In the genomic region with DNA sequence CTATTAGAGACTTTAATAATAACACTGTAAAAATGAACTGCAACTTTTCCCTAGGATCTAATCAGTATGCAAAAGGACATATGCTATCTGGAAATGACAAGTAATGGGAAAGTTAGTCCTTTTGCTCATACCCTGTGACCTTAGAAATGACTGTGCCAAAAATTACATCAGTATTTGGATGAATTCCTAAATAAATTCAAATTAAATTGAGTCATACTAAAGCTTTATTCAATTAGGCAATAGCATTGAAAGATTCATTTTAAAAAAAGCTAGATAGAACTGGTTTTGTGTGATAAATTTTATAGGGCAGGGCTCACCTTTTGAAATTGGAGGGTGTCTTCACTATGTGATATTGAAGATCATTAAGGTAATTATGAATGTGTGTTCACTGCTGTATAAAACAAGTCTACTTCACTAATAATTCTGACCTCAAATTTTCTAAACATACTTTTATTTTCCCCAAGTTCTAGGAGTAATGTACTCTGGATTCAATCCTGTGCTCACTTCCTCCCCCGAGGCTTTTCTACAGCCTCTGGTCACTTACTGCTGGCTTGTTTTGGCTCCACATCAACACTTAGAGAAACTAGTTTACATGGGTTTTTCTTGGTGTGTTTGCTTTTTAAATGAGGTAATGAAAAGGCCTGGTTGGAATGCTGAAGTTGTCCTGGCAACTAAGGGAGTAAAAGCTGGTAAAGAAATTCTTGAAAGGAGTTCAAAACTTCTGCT, we compare ENCODE assay signal across 10 cellular contexts. TPM values are rescaled to one million over a fixed set of nuclear protein-coding genes. Genes with fewer than 3 reads are reported as not detected.
DNase-seq lines count a peak whose midpoint lies in the region; ATAC-seq and TF ChIP-seq lines count a peak whose summit lies in the region.
"Had no signal": no experiment of that assay in that cellular context is flagged by ENCODE, and none has a peak within 500 bp of the region (broad histone marks: within the 10 kb centered on the region; RNA-seq: fewer than 3 reads in every experiment).

No MANE protein-coding gene starts in this region.

- H3K4me1 ChIP-seq in Panc1 (ENCODE audit: control insufficient read depth, insufficient read depth, low read length): peaks cover 21% of the 10 kb centered on the region
- no peaks in the 10 kb centered on the region for H3K4me1 ChIP-seq in CD4-positive, alpha-beta memory T cell (ENCODE audit: insufficient read depth, low read length)
- no peaks in the 10 kb centered on the region for H3K4me1 ChIP-seq in naive thymus-derived CD4-positive, alpha-beta T cell (ENCODE audit: control insufficient read depth in 2 of 2, insufficient read depth in 2 of 2, low read length in 2 of 2)

- POLR2A ChIA-PET in BJ (lab: Charles Lee) (no interaction called here), Panc1 (lab: Charles Lee) (no interaction called here)
- POLR2A ChIA-PET in CD4-positive, alpha-beta memory T cell (lab: Charles Lee; ENCODE audit: partially characterized antibody): no interaction called here
- POLR2A ChIA-PET in naive thymus-derived CD4-positive, alpha-beta T cell (lab: Charles Lee): no interaction called here

- H3K27me3 ChIP-seq in BJ (ENCODE audit: control insufficient read depth, insufficient read depth, low read length) (no peaks in the 10 kb centered on the region), Panc1 (ENCODE audit: control insufficient read depth, insufficient read depth, low read length) (no peaks in the 10 kb centered on the region)
- no peaks in the 10 kb centered on the region for H3K27me3 ChIP-seq in CD4-positive, alpha-beta memory T cell (ENCODE audit: insufficient read depth, low read length)
- no peaks in the 10 kb centered on the region for H3K27me3 ChIP-seq in naive thymus-derived CD4-positive, alpha-beta T cell (ENCODE audit: control insufficient read depth in 2 of 2, insufficient read depth in 2 of 2, low read length in 2 of 2)

- H3K36me3 Mint-ChIP-seq in osteocyte (ENCODE audit: unreplicated experiment): no peaks in the 10 kb centered on the region
- no peaks in the 10 kb centered on the region for H3K36me3 Mint-ChIP-seq in stimulated activated memory B cell treated with anti-CD40 and anti-IgM and Interleukin-4, amounts not matched to agents 10 μg/mL and 1 μg/mL and 100 μg/mL, for 72 hours
- peaks cover 0 to 3% of the 10 kb centered on the region in 2 donors for H3K36me3 Mint-ChIP-seq in CD4-positive, alpha-beta memory T cell
- H3K36me3 Mint-ChIP-seq in naive thymus-derived CD4-positive, alpha-beta T cell: peaks cover 0 to 8% (median 4%) of the 10 kb centered on the region in 5 donors

- peaks cover 14% of the 10 kb centered on the region; the same call in 1 of the 2 replicates for H3K9me3 ChIP-seq in Panc1 (ENCODE audit: control insufficient read depth, insufficient read depth, low read depth, low read length)
- H3K9me3 ChIP-seq in CD4-positive, alpha-beta memory T cell (ENCODE audit: control insufficient read depth in 1 of 2, low read length in 2 of 2): no peaks in the 10 kb centered on the region
- no peaks in the 10 kb centered on the region for H3K9me3 ChIP-seq in naive thymus-derived CD4-positive, alpha-beta T cell (ENCODE audit: control insufficient read depth in 2 of 3, low read length in 3 of 3)

- TF ChIP-seq CTCF in BJ (IDR thresholded peaks at IDR 0.05; ENCODE audit: insufficient read depth, low read depth, low read length) (no peak), Panc1 (IDR thresholded peaks at IDR 0.05) (no peak), fibroblast of the aortic adventitia (IDR thresholded peaks at IDR 0.05; ENCODE audit: insufficient read depth, low read length) (no peak), osteocyte (IDR thresholded peaks at IDR 0.05) (no peak)

- peak; percentile 89 for DNase-seq in BJ (ENCODE audit: low read depth)
- DNase-seq in Panc1 (ENCODE audit: low read depth, low spot score): no peak
- peak; percentile 85 for DNase-seq in fibroblast of the aortic adventitia (ENCODE audit: low read depth)
- no peak for DNase-seq in osteocyte (ENCODE audit: extremely low spot score, unreplicated experiment)
- DNase-seq in COLO668 (lab: John Stamatoyannopoulos, UW; ENCODE audit: unreplicated experiment): no peak
- no peak for DNase-seq in CD4-positive, alpha-beta memory T cell
- no peak for DNase-seq in naive thymus-derived CD4-positive, alpha-beta T cell
- DNase-seq: SHP77 had no signal

- H3K27ac ChIP-seq in Panc1 (ENCODE audit: low read length): peak overlapping the region; percentile 67
- no peak overlapping the region for H3K27ac ChIP-seq in CD4-positive, alpha-beta memory T cell (ENCODE audit: low read depth, low read length)
- no peak overlapping the region for H3K27ac ChIP-seq in naive thymus-derived CD4-positive, alpha-beta T cell (ENCODE audit: low read depth, low read length)

- peak; percentile 74 for ATAC-seq in Panc1
- no peak for ATAC-seq in stimulated activated memory B cell treated with anti-CD40 and anti-IgM and Interleukin-4, amounts not matched to agents 10 μg/mL and 1 μg/mL and 100 μg/mL, for 72 hours
- no peak for ATAC-seq in naive thymus-derived CD4-positive, alpha-beta T cell

- no peaks in the 10 kb centered on the region for H3K27me3 Mint-ChIP-seq in osteocyte (ENCODE audit: unreplicated experiment)
- no peaks in the 10 kb centered on the region for H3K27me3 Mint-ChIP-seq in stimulated activated memory B cell treated with anti-CD40 and anti-IgM and Interleukin-4, amounts not matched to agents 10 μg/mL and 1 μg/mL and 100 μg/mL, for 72 hours
- peaks cover 2 to 4% of the 10 kb centered on the region in 2 donors for H3K27me3 Mint-ChIP-seq in CD4-positive, alpha-beta memory T cell
- peaks cover 0 to 39% (median 6%) of the 10 kb centered on the region in 5 donors for H3K27me3 Mint-ChIP-seq in naive thymus-derived CD4-positive, alpha-beta T cell

- H3K4me1 Mint-ChIP-seq in osteocyte (ENCODE audit: unreplicated experiment): peaks cover 47% of the 10 kb centered on the region
- H3K4me1 Mint-ChIP-seq in stimulated activated memory B cell treated with anti-CD40 and anti-IgM and Interleukin-4, amounts not matched to agents 10 μg/mL and 1 μg/mL and 100 μg/mL, for 72 hours: no peaks in the 10 kb centered on the region
- H3K4me1 Mint-ChIP-seq in CD4-positive, alpha-beta memory T cell: no peaks in the 10 kb centered on the region
- peaks cover 0 to 4% (median 0%) of the 10 kb centered on the region in 7 donors for H3K4me1 Mint-ChIP-seq in naive thymus-derived CD4-positive, alpha-beta T cell

- in situ Hi-C loops in Panc1 (cut with HindIII; ENCODE audit: low pct_unique_long_range_greater_than_20kb, low sequenced_read_pairs): no loop called here

- H3K4me3 Mint-ChIP-seq in osteocyte (ENCODE audit: unreplicated experiment): peak overlapping the region; percentile 1
- no peak overlapping the region for H3K4me3 Mint-ChIP-seq in stimulated activated memory B cell treated with anti-CD40 and anti-IgM and Interleukin-4, amounts not matched to agents 10 μg/mL and 1 μg/mL and 100 μg/mL, for 72 hours
- no peak overlapping the region for H3K4me3 Mint-ChIP-seq in CD4-positive, alpha-beta memory T cell
- no peak overlapping the region for H3K4me3 Mint-ChIP-seq in naive thymus-derived CD4-positive, alpha-beta T cell

- H3K9me3 Mint-ChIP-seq in osteocyte (ENCODE audit: unreplicated experiment): no peaks in the 10 kb centered on the region
- H3K9me3 Mint-ChIP-seq in stimulated activated memory B cell treated with anti-CD40 and anti-IgM and Interleukin-4, amounts not matched to agents 10 μg/mL and 1 μg/mL and 100 μg/mL, for 72 hours: peaks cover 5% of the 10 kb centered on the region
- peaks cover 0 to 10% (median 2%) of the 10 kb centered on the region in 8 donors for H3K9me3 Mint-ChIP-seq in CD4-positive, alpha-beta memory T cell
- H3K9me3 Mint-ChIP-seq in naive thymus-derived CD4-positive, alpha-beta T cell: peaks cover 0 to 10% (median 0%) of the 10 kb centered on the region in 11 donors

- H3K27ac Mint-ChIP-seq in osteocyte (ENCODE audit: unreplicated experiment): peak overlapping the region; percentile 97
- H3K27ac Mint-ChIP-seq in stimulated activated memory B cell treated with anti-CD40 and anti-IgM and Interleukin-4, amounts not matched to agents 10 μg/mL and 1 μg/mL and 100 μg/mL, for 72 hours: no peak overlapping the region
- no peak overlapping the region for H3K27ac Mint-ChIP-seq in CD4-positive, alpha-beta memory T cell
- no peak overlapping the region for H3K27ac Mint-ChIP-seq in naive thymus-derived CD4-positive, alpha-beta T cell

- H3K4me3 ChIP-seq in BJ (ENCODE audit: low read depth, low read length): no peak overlapping the region
- H3K4me3 ChIP-seq in Panc1 (ENCODE audit: low read depth in 2 of 2, low read length in 2 of 2): no peak overlapping the region
- no peak overlapping the region for H3K4me3 ChIP-seq in fibroblast of the aortic adventitia (ENCODE audit: low read depth, low read length)
- H3K4me3 ChIP-seq in CD4-positive, alpha-beta memory T cell (ENCODE audit: low read length in 2 of 2): no peak overlapping the region
- no peak overlapping the region for H3K4me3 ChIP-seq in naive thymus-derived CD4-positive, alpha-beta T cell (ENCODE audit: low read length)

- intact Hi-C loops in Panc1 (cut with micrococcal nuclease; ENCODE audit: unreplicated experiment): no loop called here
- intact Hi-C loops in CD4-positive, alpha-beta memory T cell (cut with micrococcal nuclease): no loop called here
- intact Hi-C loops in naive thymus-derived CD4-positive, alpha-beta T cell (cut with micrococcal nuclease): no loop called here

- CTCF ChIA-PET in BJ (lab: Yijun Ruan, JAX): interaction anchor here (0.6 to 3.7 kb wide), 2 partner anchors 125 to 141 kb away, joined by 3 to 15 read pairs; no protein-coding TSS in a partner anchor
- CTCF ChIA-PET in Panc1 (lab: Charles Lee): no interaction called here
- CTCF ChIA-PET in CD4-positive, alpha-beta memory T cell (lab: Charles Lee; ENCODE audit: partially characterized antibody): interaction anchor here (1.9 kb wide), 1 partner anchor 143 kb away, joined by 6 read pairs; no protein-coding TSS in a partner anchor
- CTCF ChIA-PET in naive thymus-derived CD4-positive, alpha-beta T cell (lab: Charles Lee): no interaction called here

- H3K36me3 ChIP-seq in BJ (ENCODE audit: control insufficient read depth, insufficient read depth, low read length): no peaks in the 10 kb centered on the region
- H3K36me3 ChIP-seq in Panc1 (ENCODE audit: control insufficient read depth, insufficient read depth, low read length): no peaks in the 10 kb centered on the region
- no peaks in the 10 kb centered on the region for H3K36me3 ChIP-seq in CD4-positive, alpha-beta memory T cell (ENCODE audit: insufficient read depth, low read length)
- H3K36me3 ChIP-seq in naive thymus-derived CD4-positive, alpha-beta T cell (ENCODE audit: control insufficient read depth in 2 of 3, insufficient read depth in 3 of 3, low read length in 3 of 3): no peaks in the 10 kb centered on the region

- no TSS peak for BruUV-seq in Panc1 (replicated peaks; lab: Mats Ljungman, UMichigan)

RNA-seq across cellular contexts. Expression of a gene that starts 44.4 kb away (rescaled TPM):
- not detected in 2 replicates for polyA plus RNA-seq in BJ (2011; rRNA removed)
- not detected in 2 replicates for polyA minus RNA-seq in BJ (2011; rRNA and poly(A)+ RNA removed)
- total RNA-seq in Panc1 (2021; ENCODE audit: unreplicated experiment): 3.7 TPM
- 3.1 TPM for polyA plus RNA-seq in Panc1 (2012; ENCODE audit: insufficient read length)
- total RNA-seq in fibroblast of the aortic adventitia (ENCODE audit: low replicate concordance): 0.45 TPM in 1 of 2 replicates, not detected in the other
- not detected in 2 replicates for total RNA-seq in osteocyte
- total RNA-seq in CD4-positive, alpha-beta memory T cell: not detected
- under 1 TPM; 0.08 to 0.79 TPM for polyA plus RNA-seq in CD4-positive, alpha-beta memory T cell
- 1 to 10 TPM in 1 of 5 experiments, under 1 TPM in 1, not detected in 3; 0.34 to 1.6 TPM for total RNA-seq in naive thymus-derived CD4-positive, alpha-beta T cell
- polyA plus RNA-seq in naive thymus-derived CD4-positive, alpha-beta T cell: not detected
- total RNA-seq: G401 had no signal

Comparison
In these comparisons a context has a peak if more than half of its experiments do, and no peak if none do; other contexts are left out.
1. DNase-seq: peak in BJ (single experiment) and fibroblast of the aortic adventitia (single experiment); none in Panc1 (single experiment), osteocyte (single experiment), COLO668 (single experiment), CD4-positive, alpha-beta memory T cell (0 of 5) and naive thymus-derived CD4-positive, alpha-beta T cell (0 of 9).
2. CTCF ChIA-PET loops: an anchor here in BJ (0.6 to 3.7 kb wide) and CD4-positive, alpha-beta memory T cell (1.9 kb wide); none called in Panc1 and naive thymus-derived CD4-positive, alpha-beta T cell.